ENCODE assay signal across 20 cellular contexts in genomic region chr16:28837672-28838557, GRCh38. TPM values are rescaled to one million over a fixed set of nuclear protein-coding genes. Genes with fewer than 3 reads are reported as not detected.
DNase-seq lines count a peak whose midpoint lies in the region; ATAC-seq, FAIRE-seq and TF ChIP-seq lines count a peak whose summit lies in the region.
"Had no signal": no experiment of that assay in that cellular context is flagged by ENCODE, and none has a peak within 500 bp of the region (broad histone marks: within the 10 kb centered on the region; RNA-seq: fewer than 3 reads in every experiment).

No MANE protein-coding gene starts in this region.

- WGBS in A549 (ENCODE audit: missing lambda C conversion rate): 94% methylated on average over 7 of the region's 7 CpGs
- WGBS in HepG2 (ENCODE audit: low lambda C conversion rate): 95% methylated on average over 7 of the region's 7 CpGs

- H2AFZ ChIP-seq in HepG2 (ENCODE audit: low read length): no peak overlapping the region
- H2AFZ ChIP-seq: GM23248 had no signal

- H3K4me1 ChIP-seq in A549: peaks cover 5% of the 10 kb centered on the region; the same call in 1 of the 3 replicates
- no peaks in the 10 kb centered on the region for H3K4me1 ChIP-seq in Caco-2
- H3K4me1 ChIP-seq in HepG2 (ENCODE audit: insufficient read depth, low read length): peaks cover 3% of the 10 kb centered on the region; the same call in 1 of the 2 replicates
- H3K4me1 ChIP-seq: left lung, SJSA1 had no signal

- no TSS peak for BruUV-seq in Caco-2 (replicated peaks; lab: Mats Ljungman, UMichigan)
- no TSS peak for BruUV-seq in HepG2 (replicated peaks; lab: Mats Ljungman, UMichigan)

- H3K4me3 ChIP-seq in A549: no peak overlapping the region
- H3K4me3 ChIP-seq in Caco-2 (ENCODE audit: low read depth, low read length): no peak overlapping the region
- no peak overlapping the region for H3K4me3 ChIP-seq in HepG2 (replicated peaks in 1 of 3; ENCODE audit: insufficient read depth in 1 of 3, low read depth in 2 of 3, low read length in 3 of 3)
- H3K4me3 ChIP-seq: GM23248, left lung, SJSA1, suprapubic skin had no signal

- H3K4me2 ChIP-seq in A549: no peak overlapping the region
- no peak overlapping the region for H3K4me2 ChIP-seq in HepG2 (ENCODE audit: low read depth, low read length)

- H3K27me3 ChIP-seq in Caco-2 (replicated peaks; ENCODE audit: control insufficient read depth, insufficient read depth, low read length) (no peaks in the 10 kb centered on the region), HepG2 (ENCODE audit: control insufficient read depth in 1 of 2, insufficient read depth in 2 of 2, low read length in 2 of 2) (no peaks in the 10 kb centered on the region)
- H3K27me3 ChIP-seq: left lung, SJSA1, suprapubic skin had no signal

- intact Hi-C loops in Caco-2 (cut with micrococcal nuclease; ENCODE audit: unreplicated experiment) (no loop called here), HepG2 (cut with micrococcal nuclease; ENCODE audit: unreplicated experiment) (no loop called here)

- H3K36me3 ChIP-seq in Caco-2 (ENCODE audit: control insufficient read depth, insufficient read depth, low read length) (peaks cover 2% of the 10 kb centered on the region; the same call in 1 of the 2 replicates), HepG2 (replicated peaks in 1 of 2; ENCODE audit: control insufficient read depth in 1 of 2, insufficient read depth in 2 of 2, low read length in 2 of 2) (peaks cover 42 to 58% of the 10 kb centered on the region in 2 experiments)

- no peaks in the 10 kb centered on the region for H3K79me2 ChIP-seq in HepG2 (ENCODE audit: insufficient read depth, low read length)

- peak overlapping the region; percentile 76 for H3K27ac Mint-ChIP-seq in Caco-2 (ENCODE audit: unreplicated experiment)
- H3K27ac Mint-ChIP-seq in activated CD8-positive, alpha-beta T cell treated with anti-CD3 and anti-CD28 coated beads, Interleukin-2, amount 10 ng/mL, durations not matched to agents 7 days and 5 days: peak overlapping the region; percentile 58

- TF ChIP-seq EP300 in A549 (IDR thresholded peaks at IDR 0.05) (no peak), HepG2 (IDR thresholded peaks at IDR 0.05; ENCODE audit: low read depth in 2 of 2, low read length in 2 of 2) (no peak), HepG2 (CRISPR knock-in tag; IDR thresholded peaks at IDR 0.05; ENCODE audit: borderline replicate concordance) (no peak)

- H3K27me3 Mint-ChIP-seq in Caco-2 (ENCODE audit: insufficient read depth, unreplicated experiment): no peaks in the 10 kb centered on the region
- no peaks in the 10 kb centered on the region for H3K27me3 Mint-ChIP-seq in activated CD8-positive, alpha-beta T cell treated with anti-CD3 and anti-CD28 coated beads, Interleukin-2, amount 10 ng/mL, durations not matched to agents 7 days and 5 days (ENCODE audit: low read depth)

- H3K9ac ChIP-seq in HepG2 (ENCODE audit: insufficient read depth, low read depth, low read length): no peak overlapping the region
- H3K9ac ChIP-seq: GM23248 had no signal

- ATAC-seq in A549 (no peak), HepG2 (no peak), HG02970 (IDR thresholded peaks at IDR 0.05; ENCODE audit: low FRiP score, unreplicated experiment) (no peak), HG03460 (IDR thresholded peaks at IDR 0.05; ENCODE audit: unreplicated experiment) (no peak), GM18909 (IDR thresholded peaks at IDR 0.05; ENCODE audit: poor library complexity, unreplicated experiment) (no peak)
- ATAC-seq in activated CD8-positive, alpha-beta T cell treated with anti-CD3 and anti-CD28 coated beads, Interleukin-2, amount 10 ng/mL, durations not matched to agents 7 days and 5 days: no peak
- ATAC-seq: left lung had no signal

- TF ChIP-seq POLR2A in A549 (IDR thresholded peaks at IDR 0.05; ENCODE audit: low read length) (no peak), HepG2 (IDR thresholded peaks at IDR 0.05; ENCODE audit: insufficient read depth in 1 of 2, low read depth in 2 of 2, low read length in 2 of 2) (peak in 1 of 2 experiments; percentile 51; a peak in 2 of 4 replicates)

- H4K20me1 ChIP-seq in HepG2 (ENCODE audit: insufficient read depth, low read length): peaks cover 8% of the 10 kb centered on the region; the same call in 1 of the 2 replicates

- CTCF ChIA-PET in A549 (lab: Yijun Ruan, JAX) (interaction anchor here (0.9 to 1.5 kb wide), 6 partner anchors 8 to 107 kb away, joined by 3 to 5 read pairs (median 4); partner anchors contain the start of genes ATXN2L, SH2B1 and TUFM), Caco-2 (lab: Charles Lee) (no interaction called here), HepG2 (lab: Yijun Ruan, JAX; ENCODE audit: low intra/inter-chr PET ratio, low total read pairs) (no interaction called here)
- CTCF ChIA-PET in activated CD8-positive, alpha-beta T cell treated with anti-CD3 and anti-CD28 coated beads, Interleukin-2, amount 10 ng/mL, durations not matched to agents 7 days and 5 days (lab: Charles Lee): no interaction called here

- TF ChIP-seq CTCF in A549 (IDR thresholded peaks at IDR 0.05): no peak
- TF ChIP-seq CTCF in Caco-2 (IDR thresholded peaks at IDR 0.05; ENCODE audit: insufficient read depth in 1 of 2, low read depth in 1 of 2, low read length in 1 of 2, severe bottlenecking in 1 of 2, unreplicated experiment in 1 of 2): no peak
- TF ChIP-seq CTCF in HepG2 (CRISPR knock-in tag; IDR thresholded peaks at IDR 0.05): no peak

- no peaks in the 10 kb centered on the region for H3K9me3 ChIP-seq in A549
- H3K9me3 ChIP-seq in Caco-2: no peaks in the 10 kb centered on the region
- no peaks in the 10 kb centered on the region for H3K9me3 ChIP-seq in HepG2 (ENCODE audit: low read length)
- H3K9me3 ChIP-seq: left lung, SJSA1, suprapubic skin had no signal

- no peak for DNase-seq in A549 (ENCODE audit: low read depth in 1 of 2, low spot score in 1 of 2)
- no peak for DNase-seq in Caco-2
- DNase-seq in activated CD8-positive, alpha-beta T cell treated with anti-CD3 and anti-CD28 coated beads, Interleukin-2, amount 10 ng/mL, durations not matched to agents 7 days and 5 days: no peak
- no peak for DNase-seq in HepG2 (ENCODE audit: low spot score)
- no peak for DNase-seq in central memory CD4-positive, alpha-beta T cell
- DNase-seq: DMS79, GM23248, left lung, NCI-H187 treated with DMSO at 0.1 percent for 48 hours, NCI-H510A, retina had no signal

- TF ChIP-seq RAD21 in A549 (conservative IDR thresholded peaks at IDR 0.05 in 1 of 2, IDR thresholded peaks at IDR 0.05 in 1 of 2): no peak
- TF ChIP-seq RAD21 in HepG2 (CRISPR knock-in tag; IDR thresholded peaks at IDR 0.05): 0 out of 2 replicates have a peak, but pooled peaks have one; percentile 13

- no peaks in the 10 kb centered on the region for H3K9me3 Mint-ChIP-seq in Caco-2 (ENCODE audit: unreplicated experiment)
- no peaks in the 10 kb centered on the region for H3K9me3 Mint-ChIP-seq in activated CD8-positive, alpha-beta T cell treated with anti-CD3 and anti-CD28 coated beads, Interleukin-2, amount 10 ng/mL, durations not matched to agents 7 days and 5 days (ENCODE audit: insufficient read depth)

- H3K36me3 Mint-ChIP-seq in Caco-2 (ENCODE audit: insufficient read depth, unreplicated experiment): peaks cover 95% of the 10 kb centered on the region
- H3K36me3 Mint-ChIP-seq in activated CD8-positive, alpha-beta T cell treated with anti-CD3 and anti-CD28 coated beads, Interleukin-2, amount 10 ng/mL, durations not matched to agents 7 days and 5 days (ENCODE audit: low read depth): peaks cover 69% of the 10 kb centered on the region

- in situ Hi-C loops in HepG2 (cut with HindIII; ENCODE audit: extremely low pct_ligation_motif_present, low pct_unique_long_range_greater_than_20kb): no loop called here

- H3K4me3 Mint-ChIP-seq in Caco-2 (ENCODE audit: unreplicated experiment): peak overlapping the region; percentile 2
- no peak overlapping the region for H3K4me3 Mint-ChIP-seq in activated CD8-positive, alpha-beta T cell treated with anti-CD3 and anti-CD28 coated beads, Interleukin-2, amount 10 ng/mL, durations not matched to agents 7 days and 5 days

- H3K4me1 Mint-ChIP-seq in Caco-2 (ENCODE audit: low read depth, unreplicated experiment): peaks cover 15% of the 10 kb centered on the region
- H3K4me1 Mint-ChIP-seq in activated CD8-positive, alpha-beta T cell treated with anti-CD3 and anti-CD28 coated beads, Interleukin-2, amount 10 ng/mL, durations not matched to agents 7 days and 5 days (ENCODE audit: low read depth): no peaks in the 10 kb centered on the region

- POLR2A ChIA-PET in A549 (lab: Yijun Ruan, JAX) (interaction anchor here (0.9 kb wide), 1 partner anchor 9 kb away, joined by 3 read pairs; the partner anchor contains the start of gene TUFM), Caco-2 (lab: Charles Lee) (no interaction called here), HepG2 (lab: Yijun Ruan, JAX) (interaction anchor here (1.0 to 6.8 kb wide), 7 partner anchors 8 to 113 kb away, joined by 3 to 51 read pairs (median 9); partner anchors contain the start of genes ATXN2L, NFATC2IP, SH2B1 and TUFM)
- POLR2A ChIA-PET in activated CD8-positive, alpha-beta T cell treated with anti-CD3 and anti-CD28 coated beads, Interleukin-2, amount 10 ng/mL, durations not matched to agents 7 days and 5 days (lab: Charles Lee): interaction anchor here (0.6 to 0.9 kb wide), 3 partner anchors 9 to 14 kb away, joined by 3 to 4 read pairs (median 3); partner anchors contain the start of gene TUFM

- H3K27ac ChIP-seq in A549: no peak overlapping the region
- H3K27ac ChIP-seq in HepG2 (ENCODE audit: extremely low read length, insufficient read depth, low read length): no peak overlapping the region
- H3K27ac ChIP-seq: left lung, SJSA1, suprapubic skin had no signal

- FAIRE-seq in A549 (lab: Jason Lieb, UNC) (no peak), HepG2 (lab: Jason Lieb, UNC) (no peak)
- FAIRE-seq: frontal cortex, HTR-8/SVneo, TTC549 had no signal

RNA-seq across cellular contexts. Expression of gene TUFM, which starts 8.2 kb away (rescaled TPM):
- polyA plus RNA-seq in A549 (2011; rRNA removed): 139 and 159 TPM in 2 replicates
- polyA plus RNA-seq in A549 (2012; cell fraction: cytosol; rRNA removed): 354 and 357 TPM in 2 replicates
- polyA plus RNA-seq in A549 (2012; cell fraction: nucleus; rRNA removed): 599 and 723 TPM in 2 replicates
- polyA plus RNA-seq in A549 (2017; fragmentation: RNase III; extraction: RNeasy Plus Mini Kit Qiagen cat#74134 plus additional on column Dnase treatment): 252 to 267 TPM (median 260 TPM) in 3 replicates
- 90.5 and 114 TPM in 2 replicates for polyA minus RNA-seq in A549 (2011; rRNA and poly(A)+ RNA removed)
- 207 and 234 TPM in 2 replicates for total RNA-seq in Caco-2 (2022)
- total RNA-seq in activated CD8-positive, alpha-beta T cell treated with anti-CD3 and anti-CD28 coated beads, Interleukin-2, amount 10 ng/mL, durations not matched to agents 7 days and 5 days: 100 to 1,000 TPM; 150 to 153 TPM
- 138 and 298 TPM in 2 replicates for total RNA-seq in HepG2 (2016; rRNA removed; fragmentation: Illumina TruSeq; extraction: Trizol)
- total RNA-seq in HepG2 (2016; cell fraction: cytosol; rRNA removed; fragmentation: Illumina TruSeq; extraction: Trizol; ENCODE audit: low read depth): 52.9 and 59.0 TPM in 2 replicates
- 109 and 318 TPM in 2 replicates for total RNA-seq in HepG2 (2016; cell fraction: insoluble cytoplasmic fraction; rRNA removed; fragmentation: Illumina TruSeq; extraction: Trizol)
- total RNA-seq in HepG2 (2016; cell fraction: membrane; rRNA removed; fragmentation: Illumina TruSeq; extraction: Trizol): 97.9 and 102 TPM in 2 replicates
- total RNA-seq in HepG2 (2016; cell fraction: nucleus; rRNA removed; fragmentation: Illumina TruSeq; extraction: Trizol): 269 and 303 TPM in 2 replicates
- 189 and 206 TPM in 2 replicates for polyA plus RNA-seq in HepG2 (2011; rRNA removed)
- polyA plus RNA-seq in HepG2 (2011; cell fraction: cytosol; rRNA removed): 123 and 178 TPM in 2 replicates
- 404 and 487 TPM in 2 replicates for polyA plus RNA-seq in HepG2 (2011; cell fraction: nucleus; rRNA removed)
- 180 and 205 TPM in 2 replicates for polyA plus RNA-seq in HepG2 (2012)
- polyA plus RNA-seq in HepG2 (2016; cell fraction: cytosol; fragmentation: Illumina TruSeq; extraction: Trizol; ENCODE audit: low read depth): 69.4 and 72.1 TPM in 2 replicates
- polyA plus RNA-seq in HepG2 (2016; cell fraction: insoluble cytoplasmic fraction; fragmentation: Illumina TruSeq; extraction: Trizol; ENCODE audit: low read depth): 150 and 184 TPM in 2 replicates
- 99.2 and 107 TPM in 2 replicates for polyA plus RNA-seq in HepG2 (2016; cell fraction: membrane; fragmentation: Illumina TruSeq; extraction: Trizol; ENCODE audit: low read depth)
- polyA plus RNA-seq in HepG2 (2016; cell fraction: nucleus; fragmentation: Illumina TruSeq; extraction: Trizol; ENCODE audit: insufficient read depth, low read depth): 673 and 742 TPM in 2 replicates
- 135 and 165 TPM in 2 replicates for polyA minus RNA-seq in HepG2 (2011; rRNA and poly(A)+ RNA removed; ENCODE audit: low replicate concordance)
- 69.4 and 75.9 TPM in 2 replicates for polyA minus RNA-seq in HepG2 (2011; cell fraction: cytosol; rRNA and poly(A)+ RNA removed)
- polyA minus RNA-seq in HepG2 (2011; cell fraction: nucleus; rRNA and poly(A)+ RNA removed): 56.7 and 63.5 TPM in 2 replicates

RNA-seq across cellular contexts. Expression of gene ATXN2L, which starts 15.1 kb away (rescaled TPM):
- 28.4 and 42.5 TPM in 2 replicates for polyA plus RNA-seq in A549 (2011; rRNA removed)
- polyA plus RNA-seq in A549 (2012; cell fraction: cytosol; rRNA removed): 62.5 and 71.3 TPM in 2 replicates
- 233 and 337 TPM in 2 replicates for polyA plus RNA-seq in A549 (2012; cell fraction: nucleus; rRNA removed)
- 134 to 137 TPM (median 135 TPM) in 3 replicates for polyA plus RNA-seq in A549 (2017; fragmentation: RNase III; extraction: RNeasy Plus Mini Kit Qiagen cat#74134 plus additional on column Dnase treatment)
- polyA minus RNA-seq in A549 (2011; rRNA and poly(A)+ RNA removed): 42.2 and 49.0 TPM in 2 replicates
- total RNA-seq in Caco-2 (2022): 329 and 352 TPM in 2 replicates
- total RNA-seq in activated CD8-positive, alpha-beta T cell treated with anti-CD3 and anti-CD28 coated beads, Interleukin-2, amount 10 ng/mL, durations not matched to agents 7 days and 5 days: 100 to 1,000 TPM; 256 to 269 TPM
- total RNA-seq in HepG2 (2016; rRNA removed; fragmentation: Illumina TruSeq; extraction: Trizol): 40.8 and 48.4 TPM in 2 replicates
- total RNA-seq in HepG2 (2016; cell fraction: cytosol; rRNA removed; fragmentation: Illumina TruSeq; extraction: Trizol; ENCODE audit: low read depth): 36.9 and 45.8 TPM in 2 replicates
- 42.8 and 43.7 TPM in 2 replicates for total RNA-seq in HepG2 (2016; cell fraction: insoluble cytoplasmic fraction; rRNA removed; fragmentation: Illumina TruSeq; extraction: Trizol)
- total RNA-seq in HepG2 (2016; cell fraction: membrane; rRNA removed; fragmentation: Illumina TruSeq; extraction: Trizol): 52.1 and 54.1 TPM in 2 replicates
- 63.4 and 92.7 TPM in 2 replicates for total RNA-seq in HepG2 (2016; cell fraction: nucleus; rRNA removed; fragmentation: Illumina TruSeq; extraction: Trizol)
- polyA plus RNA-seq in HepG2 (2011; rRNA removed): 55.1 and 63.9 TPM in 2 replicates
- 23.4 and 26.4 TPM in 2 replicates for polyA plus RNA-seq in HepG2 (2011; cell fraction: cytosol; rRNA removed)
- 475 and 487 TPM in 2 replicates for polyA plus RNA-seq in HepG2 (2011; cell fraction: nucleus; rRNA removed)
- polyA plus RNA-seq in HepG2 (2012): 130 and 201 TPM in 2 replicates
- polyA plus RNA-seq in HepG2 (2016; cell fraction: cytosol; fragmentation: Illumina TruSeq; extraction: Trizol; ENCODE audit: low read depth): 25.5 and 29.6 TPM in 2 replicates
- polyA plus RNA-seq in HepG2 (2016; cell fraction: insoluble cytoplasmic fraction; fragmentation: Illumina TruSeq; extraction: Trizol; ENCODE audit: low read depth): 97.1 and 152 TPM in 2 replicates
- 65.4 and 76.8 TPM in 2 replicates for polyA plus RNA-seq in HepG2 (2016; cell fraction: membrane; fragmentation: Illumina TruSeq; extraction: Trizol; ENCODE audit: low read depth)
- polyA plus RNA-seq in HepG2 (2016; cell fraction: nucleus; fragmentation: Illumina TruSeq; extraction: Trizol; ENCODE audit: insufficient read depth, low read depth): 346 and 353 TPM in 2 replicates
- 36.7 and 65.3 TPM in 2 replicates for polyA minus RNA-seq in HepG2 (2011; rRNA and poly(A)+ RNA removed; ENCODE audit: low replicate concordance)
- 77.5 and 78.1 TPM in 2 replicates for polyA minus RNA-seq in HepG2 (2011; cell fraction: cytosol; rRNA and poly(A)+ RNA removed)
- polyA minus RNA-seq in HepG2 (2011; cell fraction: nucleus; rRNA and poly(A)+ RNA removed): 171 and 176 TPM in 2 replicates

RNA-seq across cellular contexts. Expression of gene SH2B1, which starts 25.7 kb away (rescaled TPM):
- polyA plus RNA-seq in A549 (2011; rRNA removed): 10.7 and 12.3 TPM in 2 replicates
- polyA plus RNA-seq in A549 (2012; cell fraction: cytosol; rRNA removed): 30.4 and 37.2 TPM in 2 replicates
- polyA plus RNA-seq in A549 (2012; cell fraction: nucleus; rRNA removed): 122 and 123 TPM in 2 replicates
- polyA plus RNA-seq in A549 (2017; fragmentation: RNase III; extraction: RNeasy Plus Mini Kit Qiagen cat#74134 plus additional on column Dnase treatment): 25.9 to 31.0 TPM (median 26.7 TPM) in 3 replicates
- 20.9 and 25.7 TPM in 2 replicates for polyA minus RNA-seq in A549 (2011; rRNA and poly(A)+ RNA removed)
- total RNA-seq in Caco-2 (2022): 37.0 and 46.4 TPM in 2 replicates
- total RNA-seq in activated CD8-positive, alpha-beta T cell treated with anti-CD3 and anti-CD28 coated beads, Interleukin-2, amount 10 ng/mL, durations not matched to agents 7 days and 5 days: 10 to 100 TPM; 47.8 to 52.2 TPM
- 15.6 and 23.3 TPM in 2 replicates for total RNA-seq in HepG2 (2016; rRNA removed; fragmentation: Illumina TruSeq; extraction: Trizol)
- 22.5 and 27.1 TPM in 2 replicates for total RNA-seq in HepG2 (2016; cell fraction: cytosol; rRNA removed; fragmentation: Illumina TruSeq; extraction: Trizol; ENCODE audit: low read depth)
- total RNA-seq in HepG2 (2016; cell fraction: insoluble cytoplasmic fraction; rRNA removed; fragmentation: Illumina TruSeq; extraction: Trizol): 13.4 and 24.5 TPM in 2 replicates
- 16.3 and 21.4 TPM in 2 replicates for total RNA-seq in HepG2 (2016; cell fraction: membrane; rRNA removed; fragmentation: Illumina TruSeq; extraction: Trizol)
- total RNA-seq in HepG2 (2016; cell fraction: nucleus; rRNA removed; fragmentation: Illumina TruSeq; extraction: Trizol): 30.1 and 30.6 TPM in 2 replicates
- polyA plus RNA-seq in HepG2 (2011; rRNA removed): 30.8 and 40.2 TPM in 2 replicates
- polyA plus RNA-seq in HepG2 (2011; cell fraction: cytosol; rRNA removed): 15.2 and 19.8 TPM in 2 replicates
- polyA plus RNA-seq in HepG2 (2011; cell fraction: nucleus; rRNA removed): 198 and 224 TPM in 2 replicates
- polyA plus RNA-seq in HepG2 (2012): 35.0 and 37.6 TPM in 2 replicates
- polyA plus RNA-seq in HepG2 (2016; cell fraction: cytosol; fragmentation: Illumina TruSeq; extraction: Trizol; ENCODE audit: low read depth): 4.3 and 6.0 TPM in 2 replicates
- 18.0 and 21.1 TPM in 2 replicates for polyA plus RNA-seq in HepG2 (2016; cell fraction: insoluble cytoplasmic fraction; fragmentation: Illumina TruSeq; extraction: Trizol; ENCODE audit: low read depth)
- polyA plus RNA-seq in HepG2 (2016; cell fraction: membrane; fragmentation: Illumina TruSeq; extraction: Trizol; ENCODE audit: low read depth): 12.3 and 13.6 TPM in 2 replicates
- polyA plus RNA-seq in HepG2 (2016; cell fraction: nucleus; fragmentation: Illumina TruSeq; extraction: Trizol; ENCODE audit: insufficient read depth, low read depth): 82.4 and 89.4 TPM in 2 replicates
- 44.5 and 55.4 TPM in 2 replicates for polyA minus RNA-seq in HepG2 (2011; rRNA and poly(A)+ RNA removed; ENCODE audit: low replicate concordance)
- 10.5 and 11.6 TPM in 2 replicates for polyA minus RNA-seq in HepG2 (2011; cell fraction: cytosol; rRNA and poly(A)+ RNA removed)
- polyA minus RNA-seq in HepG2 (2011; cell fraction: nucleus; rRNA and poly(A)+ RNA removed): 36.8 and 48.6 TPM in 2 replicates

RNA-seq across cellular contexts. Expression of gene ATP2A1, which starts 40.4 kb away (rescaled TPM):
- polyA plus RNA-seq in A549 (2011; rRNA removed) (0.96 and 1.1 TPM in 2 replicates), A549 (2017; fragmentation: RNase III; extraction: RNeasy Plus Mini Kit Qiagen cat#74134 plus additional on column Dnase treatment) (1.5 to 5.2 TPM (median 2.3 TPM) in 3 replicates), HepG2 (2011; rRNA removed) (12.5 and 16.4 TPM in 2 replicates)
- polyA plus RNA-seq in A549 (2012; cell fraction: cytosol; rRNA removed): 1.6 and 2.0 TPM in 2 replicates
- 15.2 and 16.9 TPM in 2 replicates for polyA plus RNA-seq in A549 (2012; cell fraction: nucleus; rRNA removed)
- 1.1 and 1.5 TPM in 2 replicates for polyA minus RNA-seq in A549 (2011; rRNA and poly(A)+ RNA removed)
- total RNA-seq in Caco-2 (2022) (2.3 and 2.6 TPM in 2 replicates), HepG2 (2016; rRNA removed; fragmentation: Illumina TruSeq; extraction: Trizol) (0.70 and 3.2 TPM in 2 replicates)
- total RNA-seq in activated CD8-positive, alpha-beta T cell treated with anti-CD3 and anti-CD28 coated beads, Interleukin-2, amount 10 ng/mL, durations not matched to agents 7 days and 5 days: 1 to 10 TPM; 1.8 to 2.1 TPM
- total RNA-seq in HepG2 (2016; cell fraction: cytosol; rRNA removed; fragmentation: Illumina TruSeq; extraction: Trizol; ENCODE audit: low read depth): 1.1 and 1.9 TPM in 2 replicates
- total RNA-seq in HepG2 (2016; cell fraction: insoluble cytoplasmic fraction; rRNA removed; fragmentation: Illumina TruSeq; extraction: Trizol): 0.30 and 2.0 TPM in 2 replicates
- 0.65 and 1.3 TPM in 2 replicates for total RNA-seq in HepG2 (2016; cell fraction: membrane; rRNA removed; fragmentation: Illumina TruSeq; extraction: Trizol)
- total RNA-seq in HepG2 (2016; cell fraction: nucleus; rRNA removed; fragmentation: Illumina TruSeq; extraction: Trizol): 4.8 and 6.9 TPM in 2 replicates
- 2.7 and 2.9 TPM in 2 replicates for polyA plus RNA-seq in HepG2 (2011; cell fraction: cytosol; rRNA removed)
- 149 and 332 TPM in 2 replicates for polyA plus RNA-seq in HepG2 (2011; cell fraction: nucleus; rRNA removed)
- polyA plus RNA-seq in HepG2 (2012): 31.5 and 57.2 TPM in 2 replicates
- polyA plus RNA-seq in HepG2 (2016; cell fraction: cytosol; fragmentation: Illumina TruSeq; extraction: Trizol; ENCODE audit: low read depth): 0.51 TPM in 2 replicates
- 1.3 and 1.5 TPM in 2 replicates for polyA plus RNA-seq in HepG2 (2016; cell fraction: insoluble cytoplasmic fraction; fragmentation: Illumina TruSeq; extraction: Trizol; ENCODE audit: low read depth)
- polyA plus RNA-seq in HepG2 (2016; cell fraction: membrane; fragmentation: Illumina TruSeq; extraction: Trizol; ENCODE audit: low read depth): 0.87 and 1.9 TPM in 2 replicates
- 55.1 and 58.0 TPM in 2 replicates for polyA plus RNA-seq in HepG2 (2016; cell fraction: nucleus; fragmentation: Illumina TruSeq; extraction: Trizol; ENCODE audit: insufficient read depth, low read depth)
- 1.4 and 6.4 TPM in 2 replicates for polyA minus RNA-seq in HepG2 (2011; rRNA and poly(A)+ RNA removed; ENCODE audit: low replicate concordance)
- 0.59 and 1.4 TPM in 2 replicates for polyA minus RNA-seq in HepG2 (2011; cell fraction: cytosol; rRNA and poly(A)+ RNA removed)
- polyA minus RNA-seq in HepG2 (2011; cell fraction: nucleus; rRNA and poly(A)+ RNA removed): 26.7 and 30.8 TPM in 2 replicates
- total RNA-seq: frontal cortex, M059J had no signal

Comparison
In these comparisons a context has a peak if more than half of its experiments do, and no peak if none do; other contexts are left out.
1. Of the 38 proteins assayed by ChIP-seq in both HepG2 and A549: peak only in HepG2: RAD21; only in A549: HOXA7; in both: none; in neither: 35; mixed calls (peak in some experiments, not most) for 1.